In genomic region chr20:51446230-51446629, GRCh38 we compare ENCODE assay signal across 15 cellular contexts.
A peak's percentile ranks its signal among the peaks of the same experiment; 100 is the strongest.
DNase-seq lines count a peak whose midpoint lies in the region; ATAC-seq and TF ChIP-seq lines count a peak whose summit lies in the region.
"Had no signal": no experiment of that assay in that cellular context is flagged by ENCODE, and none has a peak within 500 bp of the region (broad histone marks: within the 10 kb centered on the region; RNA-seq: fewer than 3 reads in every experiment).

No MANE protein-coding gene starts in this region.

- H3K27ac ChIP-seq in vagina, result peak overlapping the region; percentile 50
- H3K27ac ChIP-seq: upper lobe of left lung had no signal

- TF ChIP-seq CTCF in MCF 10A (IDR thresholded peaks at IDR 0.05; ENCODE audit: unreplicated experiment) (no peak), natural killer cell (IDR thresholded peaks at IDR 0.05) (no peak), vagina (IDR thresholded peaks at IDR 0.05) (no peak)

- H3K36me3 Mint-ChIP-seq in activated naive CD4-positive, alpha-beta T cell treated with anti-CD3 and anti-CD28 coated beads, Interleukin-2, amount 50 U/mL, for 72 hours, result peaks cover 16 to 42% of the 10 kb centered on the region in 2 donors
- H3K36me3 Mint-ChIP-seq in MCF 10A (ENCODE audit: insufficient read depth, unreplicated experiment) (no peaks in the 10 kb centered on the region), natural killer cell (peaks cover 6% of the 10 kb centered on the region)

- no peak overlapping the region for H3K4me3 ChIP-seq in vagina
- H3K4me3 ChIP-seq: mucosa of descending colon, upper lobe of left lung had no signal

- H3K9me3 ChIP-seq in vagina, result no peaks in the 10 kb centered on the region
- H3K9me3 ChIP-seq: mucosa of descending colon, upper lobe of left lung had no signal

- peak in 1 of 2 donors; percentile 41 for ATAC-seq in activated naive CD4-positive, alpha-beta T cell treated with anti-CD3 and anti-CD28 coated beads, Interleukin-2, amount 50 U/mL, for 72 hours
- ATAC-seq in natural killer cell (no peak), HG03025 (IDR thresholded peaks at IDR 0.05; ENCODE audit: low FRiP score, unreplicated experiment) (no peak), GM21515 (IDR thresholded peaks at IDR 0.05; ENCODE audit: unreplicated experiment) (no peak)

- H3K36me3 ChIP-seq in vagina, result no peaks in the 10 kb centered on the region
- H3K36me3 ChIP-seq: upper lobe of left lung had no signal

- no peaks in the 10 kb centered on the region for H3K27me3 ChIP-seq in vagina
- H3K27me3 ChIP-seq: upper lobe of left lung had no signal

- H3K27me3 Mint-ChIP-seq in MCF 10A (ENCODE audit: insufficient read depth, unreplicated experiment), result no peaks in the 10 kb centered on the region
- H3K27me3 Mint-ChIP-seq in natural killer cell (ENCODE audit: low read depth in 2 of 2), result no peaks in the 10 kb centered on the region

- DNase-seq in activated naive CD4-positive, alpha-beta T cell treated with anti-CD3 and anti-CD28 coated beads, Interleukin-2, amount 50 U/mL, for 72 hours (ENCODE audit: low spot score in 2 of 2), result no peak
- DNase-seq in activated naive CD4-positive, alpha-beta T cell (lab: John Stamatoyannopoulos, UW), result no peak
- DNase-seq in MCF 10A (ENCODE audit: unreplicated experiment) (no peak), natural killer cell (no peak), vagina (ENCODE audit: extremely low spot score in 2 of 2) (no peak), NCI-H1930 (lab: John Stamatoyannopoulos, UW) (no peak)
- DNase-seq: activated CD8-positive, alpha-beta memory T cell treated with anti-CD3 and anti-CD28 coated beads for 24 hours; activated naive CD4-positive, alpha-beta T cell treated with anti-CD3 and anti-CD28 coated beads for 36 hours; glutamatergic neuron; mucosa of descending colon; NCI-H2107; SIG-M5; upper lobe of left lung had no signal

- TF ChIP-seq POLR2A in vagina (IDR thresholded peaks at IDR 0.05), result no peak

- intact Hi-C loops in MCF 10A (cut with micrococcal nuclease) (no loop called here), natural killer cell (cut with micrococcal nuclease) (no loop called here), vagina (cut with DNase I) (no loop called here)

- H3K4me3 Mint-ChIP-seq in MCF 10A (ENCODE audit: unreplicated experiment), result no peak overlapping the region
- no peak overlapping the region for H3K4me3 Mint-ChIP-seq in natural killer cell
- H3K4me3 Mint-ChIP-seq: activated naive CD4-positive, alpha-beta T cell treated with anti-CD3 and anti-CD28 coated beads for 36 hours had no signal

- BruUV-seq in MCF 10A (replicated peaks; lab: Mats Ljungman, UMichigan), result no TSS peak

- peak overlapping the region; percentile 26 to 60 for H3K27ac Mint-ChIP-seq in activated naive CD4-positive, alpha-beta T cell treated with anti-CD3 and anti-CD28 coated beads, Interleukin-2, amount 50 U/mL, for 72 hours
- H3K27ac Mint-ChIP-seq in MCF 10A (ENCODE audit: low read depth, unreplicated experiment) (peak overlapping the region; percentile 37), natural killer cell (peak overlapping the region; percentile 76 to 89)
- H3K27ac Mint-ChIP-seq: activated naive CD4-positive, alpha-beta T cell treated with anti-CD3 and anti-CD28 coated beads for 36 hours had no signal

- CTCF ChIA-PET in MCF 10A (lab: Yijun Ruan, JAX), result interaction anchor here (0.9 to 2.0 kb wide), 4 partner anchors 10 to 149 kb away, joined by 3 to 8 read pairs (median 4); no protein-coding TSS in a partner anchor

- peaks cover 9% of the 10 kb centered on the region for H3K4me1 Mint-ChIP-seq in MCF 10A (ENCODE audit: insufficient read depth, unreplicated experiment)
- H3K4me1 Mint-ChIP-seq in natural killer cell, result peaks cover 49 to 60% of the 10 kb centered on the region in 2 donors

- no peaks in the 10 kb centered on the region for H3K9me3 Mint-ChIP-seq in activated naive CD4-positive, alpha-beta T cell treated with anti-CD3 and anti-CD28 coated beads, Interleukin-2, amount 50 U/mL, for 72 hours
- no peaks in the 10 kb centered on the region for H3K9me3 Mint-ChIP-seq in MCF 10A (ENCODE audit: unreplicated experiment)
- H3K9me3 Mint-ChIP-seq in natural killer cell, result no peaks in the 10 kb centered on the region
- H3K9me3 Mint-ChIP-seq: activated naive CD4-positive, alpha-beta T cell treated with anti-CD3 and anti-CD28 coated beads for 36 hours had no signal

- POLR2A ChIA-PET in MCF 10A (lab: Yijun Ruan, JAX), result interaction anchor here (2.0 to 2.1 kb wide), 2 partner anchors 11 kb away, joined by 9 to 22 read pairs; no protein-coding TSS in a partner anchor

- H3K4me1 ChIP-seq in vagina, result peaks cover 44% of the 10 kb centered on the region
